ENCODE assay signal across 8 cellular contexts in the genomic region with DNA sequence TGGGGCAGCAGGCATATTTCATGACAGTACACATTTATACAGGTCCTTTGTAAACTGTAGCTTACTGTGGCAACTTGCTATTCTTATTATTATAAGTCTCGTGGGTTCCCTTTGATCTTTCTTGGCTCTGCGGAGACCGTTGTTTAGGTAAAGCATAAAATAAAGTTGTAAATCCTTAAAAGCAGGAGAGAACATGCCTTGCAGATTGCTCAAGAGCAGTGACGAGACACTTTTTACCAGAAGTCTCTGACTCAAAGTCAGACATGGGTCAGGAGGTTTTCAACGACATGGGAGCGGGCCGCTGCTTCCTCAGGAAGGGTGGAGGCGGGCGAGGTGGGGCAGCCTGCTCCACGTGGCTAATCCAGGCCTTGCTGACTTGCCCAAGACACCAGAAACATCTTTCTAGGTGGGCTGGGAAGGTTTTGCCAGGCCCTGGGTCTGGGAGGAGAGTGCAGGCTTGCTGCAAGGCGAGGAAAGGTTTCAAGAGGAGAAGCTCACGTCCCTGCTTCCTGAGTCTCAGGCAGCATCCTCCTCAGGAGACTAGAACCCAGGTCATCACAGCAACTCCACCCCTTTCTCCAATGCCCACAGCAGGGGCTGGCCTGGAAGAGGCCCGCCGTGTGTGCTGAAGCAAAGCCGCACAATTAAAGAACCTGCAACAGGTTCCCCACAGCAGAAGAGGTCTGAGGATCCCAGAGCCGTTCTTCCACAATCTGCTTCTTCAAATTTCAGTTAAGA. TPM values are rescaled to one million over a fixed set of nuclear protein-coding genes. Genes with fewer than 3 reads are reported as not detected.
DNase-seq lines count a peak whose midpoint lies in the region; ATAC-seq, FAIRE-seq and TF ChIP-seq lines count a peak whose summit lies in the region.

No MANE protein-coding gene starts in this region.

- H3K4me3 Mint-ChIP-seq in activated naive CD4-positive, alpha-beta T cell treated with anti-CD3 and anti-CD28 coated beads, Interleukin-2, amount 10 ng/mL, durations not matched to agents 7 days and 5 days = no peak overlapping the region

- H3K27ac ChIP-seq in keratinocyte (ENCODE audit: control insufficient read depth, insufficient read depth, low read length) (peak overlapping the region; percentile 91), tibial nerve (peak overlapping the region in 3 of 4 donors; percentile 22 to 76 (median 76))

- TF ChIP-seq POLR2A in tibial nerve (IDR thresholded peaks at IDR 0.05) = no peak

- peak; percentile 87 to 92 for TF ChIP-seq EP300 in tibial nerve (IDR thresholded peaks at IDR 0.05)

- H3K4me2 ChIP-seq in keratinocyte (ENCODE audit: control insufficient read depth, extremely low read depth, insufficient read depth, low read depth, low read length) = peak overlapping the region; percentile 83

- dilution Hi-C loops in keratinocyte (cut with MboI; ENCODE audit: extremely low pct_ligation_motif_present, low sequenced_read_pairs) = no loop called here

- H3K27ac Mint-ChIP-seq in activated naive CD4-positive, alpha-beta T cell treated with anti-CD3 and anti-CD28 coated beads, Interleukin-2, amount 10 ng/mL, durations not matched to agents 7 days and 5 days = peak overlapping the region; percentile 63

- no peaks in the 10 kb centered on the region for H3K9me3 Mint-ChIP-seq in activated naive CD4-positive, alpha-beta T cell treated with anti-CD3 and anti-CD28 coated beads, Interleukin-2, amount 10 ng/mL, durations not matched to agents 7 days and 5 days

- FAIRE-seq in keratinocyte (lab: Jason Lieb, UNC) = no peak

- H3K9ac ChIP-seq in keratinocyte (ENCODE audit: control insufficient read depth, extremely low read depth, insufficient read depth, low read length) = peak overlapping the region; percentile 71

- peaks cover 52% of the 10 kb centered on the region for H3K4me1 Mint-ChIP-seq in activated naive CD4-positive, alpha-beta T cell treated with anti-CD3 and anti-CD28 coated beads, Interleukin-2, amount 10 ng/mL, durations not matched to agents 7 days and 5 days

- no peaks in the 10 kb centered on the region for H3K27me3 Mint-ChIP-seq in activated naive CD4-positive, alpha-beta T cell treated with anti-CD3 and anti-CD28 coated beads, Interleukin-2, amount 10 ng/mL, durations not matched to agents 7 days and 5 days

- H3K4me1 ChIP-seq in keratinocyte (ENCODE audit: control insufficient read depth, extremely low read depth, insufficient read depth, low read length) (peaks cover 76% of the 10 kb centered on the region), tibial nerve (peaks cover 0 to 53% (median 6%) of the 10 kb centered on the region in 4 donors)

- no peaks in the 10 kb centered on the region for H3K9me1 ChIP-seq in keratinocyte (ENCODE audit: control insufficient read depth, extremely low read depth, insufficient read depth, low read length)

- H3K9me3 ChIP-seq in keratinocyte (ENCODE audit: control insufficient read depth, low read depth, low read length) (no peaks in the 10 kb centered on the region), tibial nerve (no peaks in the 10 kb centered on the region)

- peak; percentile 43 for DNase-seq in activated naive CD4-positive, alpha-beta T cell treated with Interleukin-2 at 50 U/mL for 16 hours
- DNase-seq in activated naive CD4-positive, alpha-beta T cell treated with anti-CD3 and anti-CD28 coated beads, Interleukin-2, amount 50 U/mL, for 16 hours = no peak
- DNase-seq in activated naive CD4-positive, alpha-beta T cell treated with anti-CD3 and anti-CD28 coated beads, Interleukin-2, amount 10 ng/mL, durations not matched to agents 7 days and 5 days = peak; percentile 31
- DNase-seq in keratinocyte (ENCODE audit: low read depth, low spot score) = no peak
- peak in 1 of 2 donors; percentile 67 for DNase-seq in tibial nerve (ENCODE audit: low spot score in 2 of 2)
- no peak for DNase-seq in NCI-H526 treated with DMSO at 0.1 percent for 48 hours (lab: John Stamatoyannopoulos, UW)
- no peak for DNase-seq in NAMALWA (ENCODE audit: low spot score)

- H3K4me3 ChIP-seq in keratinocyte (ENCODE audit: control insufficient read depth in 2 of 3, extremely low read depth in 1 of 3, insufficient read depth in 2 of 3, low read depth in 1 of 3, low read length in 3 of 3) (peak overlapping the region in 2 of 3 experiments; percentile 38 to 44), tibial nerve (no peak overlapping the region)

- WGBS in tibial nerve, 2 donors = 57 to 64% methylated on average over 16 of the region's 16 CpGs

- H4K20me1 ChIP-seq in keratinocyte (ENCODE audit: control insufficient read depth, extremely low read depth, insufficient read depth, low read length) = no peaks in the 10 kb centered on the region

- TF ChIP-seq CTCF in keratinocyte (optimal IDR thresholded peaks at IDR 0.05 in 1 of 3, IDR thresholded peaks at IDR 0.05 in 1 of 3, conservative IDR thresholded peaks at IDR 0.05 in 1 of 3; ENCODE audit: extremely low read depth in 1 of 3, insufficient read depth in 2 of 3, low read length in 3 of 3) = no peak
- TF ChIP-seq CTCF in tibial nerve (IDR thresholded peaks at IDR 0.05) = no peak

- H3K27me3 ChIP-seq in keratinocyte (ENCODE audit: control insufficient read depth, extremely low read depth, insufficient read depth, low read length) (no peaks in the 10 kb centered on the region), tibial nerve (no peaks in the 10 kb centered on the region)

- CTCF ChIA-PET in activated naive CD4-positive, alpha-beta T cell treated with anti-CD3 and anti-CD28 coated beads, Interleukin-2, amount 10 ng/mL, durations not matched to agents 7 days and 5 days (lab: Charles Lee) = interaction anchor here (1.1 to 1.2 kb wide), 2 partner anchors 14 to 44 kb away, joined by 3 to 4 read pairs; no protein-coding TSS in a partner anchor

- H3K79me2 ChIP-seq in keratinocyte (ENCODE audit: control insufficient read depth, insufficient read depth, low read length) = peaks cover 63% of the 10 kb centered on the region

- H3K36me3 Mint-ChIP-seq in activated naive CD4-positive, alpha-beta T cell treated with anti-CD3 and anti-CD28 coated beads, Interleukin-2, amount 10 ng/mL, durations not matched to agents 7 days and 5 days = peaks cover 33% of the 10 kb centered on the region

- peak overlapping the region; percentile 40 for H2AFZ ChIP-seq in keratinocyte (ENCODE audit: control insufficient read depth, low read length)

- ATAC-seq in GM18868 (IDR thresholded peaks at IDR 0.05; ENCODE audit: unreplicated experiment) = no peak

- peaks cover 20 to 40% of the 10 kb centered on the region in 2 experiments for H3K36me3 ChIP-seq in keratinocyte (ENCODE audit: control insufficient read depth in 2 of 2, extremely low read depth in 1 of 2, insufficient read depth in 2 of 2, low read length in 2 of 2)
- peaks cover 0 to 47% (median 0%) of the 10 kb centered on the region in 3 donors for H3K36me3 ChIP-seq in tibial nerve

RNA-seq across cellular contexts. Expression of a gene that starts 6.5 kb away (rescaled TPM):
- polyA plus RNA-seq in keratinocyte = 59.2 to 110 TPM (median 73.2 TPM) in 3 replicates
- polyA plus RNA-seq in keratinocyte (2011; ENCODE audit: low read depth) = 66.9 TPM
- polyA plus RNA-seq in keratinocyte (2011; cell fraction: cytosol; rRNA removed) = 59.8 and 88.4 TPM in 2 replicates
- 113 and 139 TPM in 2 replicates for polyA plus RNA-seq in keratinocyte (2011; cell fraction: nucleus; rRNA removed)
- polyA plus RNA-seq in keratinocyte (2012; ENCODE audit: low replicate concordance) = 89.1 and 89.3 TPM in 2 replicates
- polyA minus RNA-seq in keratinocyte = 88.4 to 139 TPM (median 131 TPM) in 3 replicates
- 166 TPM for polyA minus RNA-seq in keratinocyte (2011; cell fraction: cytosol; rRNA and poly(A)+ RNA removed)
- polyA minus RNA-seq in keratinocyte (2011; cell fraction: nucleus; rRNA and poly(A)+ RNA removed) = 86.6 and 94.1 TPM in 2 replicates
- total RNA-seq in tibial nerve = 10 to 100 TPM; 29.9 to 61.8 (median 41.0) TPM

RNA-seq across cellular contexts. Expression of a gene that starts 56.5 kb away (rescaled TPM):
- polyA plus RNA-seq in keratinocyte = 30.9 to 45.2 TPM (median 31.7 TPM) in 3 replicates
- 9.8 TPM for polyA plus RNA-seq in keratinocyte (2011; ENCODE audit: low read depth)
- 33.2 and 34.5 TPM in 2 replicates for polyA plus RNA-seq in keratinocyte (2011; cell fraction: cytosol; rRNA removed)
- 35.1 and 38.7 TPM in 2 replicates for polyA plus RNA-seq in keratinocyte (2011; cell fraction: nucleus; rRNA removed)
- polyA plus RNA-seq in keratinocyte (2012; ENCODE audit: low replicate concordance) = 17.9 and 33.7 TPM in 2 replicates
- 49.6 to 65.0 TPM (median 51.0 TPM) in 3 replicates for polyA minus RNA-seq in keratinocyte
- polyA minus RNA-seq in keratinocyte (2011; cell fraction: cytosol; rRNA and poly(A)+ RNA removed) = 38.0 TPM
- 23.0 and 30.8 TPM in 2 replicates for polyA minus RNA-seq in keratinocyte (2011; cell fraction: nucleus; rRNA and poly(A)+ RNA removed)
- total RNA-seq in tibial nerve = 1 to 10 TPM; 1.9 to 3.3 (median 3.2) TPM

Comparison
In these comparisons a context has a peak if more than half of its experiments do, and no peak if none do; other contexts are left out.
1. DNase-seq: peak in activated naive CD4-positive, alpha-beta T cell treated with Interleukin-2 at 50 U/mL for 16 hours (single experiment) and activated naive CD4-positive, alpha-beta T cell treated with anti-CD3 and anti-CD28 coated beads, Interleukin-2, amount 10 ng/mL, durations not matched to agents 7 days and 5 days (single experiment); none in activated naive CD4-positive, alpha-beta T cell treated with anti-CD3 and anti-CD28 coated beads, Interleukin-2, amount 50 U/mL, for 16 hours (single experiment), keratinocyte (single experiment), NCI-H526 treated with DMSO at 0.1 percent for 48 hours (single experiment) and NAMALWA (single experiment).
2. H3K4me3 ChIP-seq: peak in keratinocyte (2 of 3); none in tibial nerve (0 of 4).